Comparison of ENCODE assay signal across 28 cellular contexts in the genomic region with DNA sequence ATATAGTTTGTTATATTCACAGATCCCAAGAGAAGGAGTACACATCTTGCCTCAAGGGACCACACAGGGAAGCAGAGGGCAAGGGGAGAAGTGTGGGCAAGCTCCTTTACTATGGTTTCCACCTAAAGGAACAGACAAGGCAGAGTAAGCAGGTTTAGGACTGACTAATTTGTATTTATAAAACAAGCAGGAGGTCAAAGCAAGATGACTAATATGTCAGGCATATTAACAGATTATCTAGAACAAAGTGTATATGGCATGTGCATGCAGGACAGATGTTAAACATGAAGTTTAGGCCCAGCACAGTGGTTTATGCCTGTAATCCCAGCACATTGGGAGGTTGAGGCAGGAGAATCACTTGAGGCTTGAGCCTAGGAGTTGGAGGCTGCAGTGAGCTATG. TPM values are rescaled to one million over a fixed set of nuclear protein-coding genes. Genes with fewer than 3 reads are reported as not detected.
"Had no signal": no experiment of that assay in that cellular context is flagged by ENCODE, and none has a peak within 500 bp of the region (broad histone marks: within the 10 kb centered on the region; RNA-seq: fewer than 3 reads in every experiment).

No MANE protein-coding gene starts in this region.

- H3K4me3 ChIP-seq: dorsolateral prefrontal cortex, esophagus muscularis mucosa, lower lobe of right lung, spleen, thoracic aorta, upper lobe of left lung had no signal

- H3K9ac ChIP-seq: neural progenitor cell had no signal

- H3K27ac ChIP-seq: brain microvascular endothelial cell, esophagus muscularis mucosa, heart right ventricle, lower lobe of right lung, spleen, thoracic aorta, upper lobe of left lung, VCaP had no signal

- ATAC-seq: activated CD4-positive, CD25-positive, alpha-beta regulatory T cell treated with anti-CD3 and anti-CD28 coated beads, Interleukin-2, amount 50 U/mL, for 24 hours; activated naive CD4-positive, alpha-beta T cell treated with anti-CD3 and anti-CD28 coated beads, Interleukin-2, amount 50 U/mL, for 72 hours; activated T-helper 17 cell treated with anti-CD3 and anti-CD28 coated beads, Interleukin-2, amount 50 U/mL, for 72 hours; effector memory CD8-positive, alpha-beta T cell; heart right ventricle; left lobe of liver; lower lobe of right lung; naive thymus-derived CD4-positive, alpha-beta T cell; T-cell had no signal

- H3K36me3 ChIP-seq: brain microvascular endothelial cell, esophagus muscularis mucosa, heart right ventricle, lower lobe of right lung, neural progenitor cell, spleen, thoracic aorta, upper lobe of left lung had no signal

- H3K9me3 ChIP-seq: esophagus muscularis mucosa, lower lobe of right lung, spleen, thoracic aorta, upper lobe of left lung had no signal

- H2AFZ ChIP-seq: neural progenitor cell had no signal

- DNase-seq: activated CD4-positive, alpha-beta T cell treated with anti-CD3 and anti-CD28 coated beads, Interleukin-2, amount 10 ng/mL, durations not matched to agents 7 days and 5 days; activated T-cell treated with anti-CD3 and anti-CD28 coated beads, Interleukin-2, amount 50 U/mL, for 1 hour; aorta; brain microvascular endothelial cell; central memory CD4-positive, alpha-beta T cell; dorsolateral prefrontal cortex; effector memory CD8-positive, alpha-beta T cell; heart right ventricle; kidney; lower lobe of right lung; naive thymus-derived CD4-positive, alpha-beta T cell; retina; spleen; stimulated activated CD4-positive, alpha-beta T cell treated with anti-CD3 and anti-CD28 coated beads, Interleukin-4, amount 100 ng/mL, for 1 hour; stimulated activated naive CD4-positive, alpha-beta T cell; T-cell; upper lobe of left lung had no signal

RNA-seq across cellular contexts. Expression of a gene that starts 3.7 kb away (rescaled TPM):
- total RNA-seq: endothelial cell of umbilical vein, esophagus muscularis mucosa, osteoblast, posterior vena cava, spleen had no signal
- polyA plus RNA-seq: aorta; endothelial cell of umbilical vein; naive thymus-derived CD4-positive, alpha-beta T cell; spleen had no signal
